ENCODE assay signal across 11 cellular contexts in genomic region chrX:64842492-64842891, GRCh38.
A peak's percentile ranks its signal among the peaks of the same experiment; 100 is the strongest.
DNase-seq lines count a peak whose midpoint lies in the region; ATAC-seq and TF ChIP-seq lines count a peak whose summit lies in the region.
"Had no signal": no experiment of that assay in that cellular context is flagged by ENCODE, and none has a peak within 500 bp of the region (broad histone marks: within the 10 kb centered on the region; RNA-seq: fewer than 3 reads in every experiment).

No MANE protein-coding gene starts in this region.

- peaks cover 42% of the 10 kb centered on the region for H3K4me1 Mint-ChIP-seq in activated naive CD4-positive, alpha-beta T cell treated with anti-CD3 and anti-CD28 coated beads, Interleukin-2, amount 10 ng/mL, durations not matched to agents 7 days and 5 days
- H3K4me1 Mint-ChIP-seq: natural killer cell had no signal

- peak overlapping the region; percentile 26; the same call in 1 of the 2 replicates for H3K4me2 ChIP-seq in DND-41 (ENCODE audit: insufficient read depth, low read length)

- H4K20me1 ChIP-seq in DND-41 (ENCODE audit: insufficient read depth, low read length), result no peaks in the 10 kb centered on the region

- H3K9me3 ChIP-seq in DND-41 (ENCODE audit: insufficient read depth, low read length, severe bottlenecking) (peaks cover 63% of the 10 kb centered on the region), body of pancreas (no peaks in the 10 kb centered on the region)

- peak; percentile 90 for ATAC-seq in DND-41 (ENCODE audit: insufficient read depth, low read depth)
- ATAC-seq in GM19372 (IDR thresholded peaks at IDR 0.05; ENCODE audit: low read depth, unreplicated experiment), result peak; percentile 90
- peak; percentile 67 for ATAC-seq in HG03378 (IDR thresholded peaks at IDR 0.05; ENCODE audit: unreplicated experiment)
- ATAC-seq in body of pancreas, result no peak
- ATAC-seq: natural killer cell had no signal

- no peak for TF ChIP-seq POLR2A in body of pancreas (IDR thresholded peaks at IDR 0.05)

- no peaks in the 10 kb centered on the region for H3K27me3 Mint-ChIP-seq in activated naive CD4-positive, alpha-beta T cell treated with anti-CD3 and anti-CD28 coated beads, Interleukin-2, amount 10 ng/mL, durations not matched to agents 7 days and 5 days

- H3K4me1 ChIP-seq in DND-41 (ENCODE audit: insufficient read depth, low read length) (peaks cover 30% of the 10 kb centered on the region), body of pancreas (no peaks in the 10 kb centered on the region)

- no peak overlapping the region for H3K4me3 Mint-ChIP-seq in activated naive CD4-positive, alpha-beta T cell treated with anti-CD3 and anti-CD28 coated beads, Interleukin-2, amount 10 ng/mL, durations not matched to agents 7 days and 5 days
- H3K4me3 Mint-ChIP-seq: natural killer cell had no signal

- H3K36me3 Mint-ChIP-seq in activated naive CD4-positive, alpha-beta T cell treated with anti-CD3 and anti-CD28 coated beads, Interleukin-2, amount 10 ng/mL, durations not matched to agents 7 days and 5 days, result peaks cover 11% of the 10 kb centered on the region
- H3K36me3 Mint-ChIP-seq: natural killer cell had no signal

- H2AFZ ChIP-seq in DND-41 (ENCODE audit: low read depth, low read length), result no peak overlapping the region

- peak overlapping the region; percentile 100 for H3K27ac Mint-ChIP-seq in activated naive CD4-positive, alpha-beta T cell treated with anti-CD3 and anti-CD28 coated beads, Interleukin-2, amount 10 ng/mL, durations not matched to agents 7 days and 5 days
- H3K27ac Mint-ChIP-seq: natural killer cell had no signal

- H3K9ac ChIP-seq in DND-41 (ENCODE audit: low read depth, low read length), result peak overlapping the region; percentile 42

- H3K9me3 Mint-ChIP-seq in activated naive CD4-positive, alpha-beta T cell treated with anti-CD3 and anti-CD28 coated beads, Interleukin-2, amount 10 ng/mL, durations not matched to agents 7 days and 5 days, result peaks cover 48% of the 10 kb centered on the region

- H3K27me3 ChIP-seq in DND-41 (ENCODE audit: insufficient read depth, low read length, poor library complexity), result no peaks in the 10 kb centered on the region
- H3K27me3 ChIP-seq in body of pancreas, result no peaks in the 10 kb centered on the region

- H3K79me2 ChIP-seq in DND-41 (ENCODE audit: insufficient read depth, low read length), result no peaks in the 10 kb centered on the region

- 53 to 74% methylated on average over 4 of the region's 4 CpGs for WGBS in body of pancreas, 2 donors

- CTCF ChIA-PET in activated naive CD4-positive, alpha-beta T cell treated with anti-CD3 and anti-CD28 coated beads, Interleukin-2, amount 10 ng/mL, durations not matched to agents 7 days and 5 days (lab: Charles Lee), result no interaction called here

- intact Hi-C loops in body of pancreas (cut with DNase I), result no loop called here

- peak overlapping the region; percentile 94 for H3K27ac ChIP-seq in DND-41 (ENCODE audit: low read length)
- no peak overlapping the region for H3K27ac ChIP-seq in body of pancreas
- H3K27ac ChIP-seq: VCaP had no signal

- peak; percentile 34 for TF ChIP-seq CTCF in DND-41 (IDR thresholded peaks at IDR 0.05; ENCODE audit: borderline replicate concordance, extremely low read depth, low read length, poor library complexity, severe bottlenecking)
- no peak for TF ChIP-seq CTCF in body of pancreas (IDR thresholded peaks at IDR 0.05)

- peaks cover 32% of the 10 kb centered on the region for H3K36me3 ChIP-seq in DND-41 (ENCODE audit: insufficient read depth, low read length)
- H3K36me3 ChIP-seq in body of pancreas (replicated peaks in 1 of 2; ENCODE audit: insufficient read depth in 1 of 2, low read depth in 2 of 2), result no peaks in the 10 kb centered on the region

- H3K4me3 ChIP-seq in DND-41 (ENCODE audit: low read depth in 1 of 2, low read length in 2 of 2) (peak overlapping the region in 1 of 2 experiments; percentile 41; a peak in 1 of 4 replicates), body of pancreas (no peak overlapping the region)
- H3K4me3 ChIP-seq: skin epidermis had no signal

- DNase-seq in DND-41 (peak; percentile 73), DMS53 treated with DMSO at 0.1 percent for 48 hours (lab: John Stamatoyannopoulos, UW; ENCODE audit: unreplicated experiment) (no peak), cortex of kidney (lab: John Stamatoyannopoulos, UW) (no peak), body of pancreas (no peak), NCI-H2081 (lab: John Stamatoyannopoulos, UW) (no peak)
- DNase-seq in activated naive CD4-positive, alpha-beta T cell treated with anti-CD3 and anti-CD28 coated beads, Interleukin-2, amount 10 ng/mL, durations not matched to agents 7 days and 5 days, result peak; percentile 56
- DNase-seq: natural killer cell had no signal

Comparison
In these comparisons a context has a peak if more than half of its experiments do, and no peak if none do; other contexts are left out.
1. DNase-seq: peak in DND-41 (single experiment) and activated naive CD4-positive, alpha-beta T cell treated with anti-CD3 and anti-CD28 coated beads, Interleukin-2, amount 10 ng/mL, durations not matched to agents 7 days and 5 days (single experiment); none in DMS53 treated with DMSO at 0.1 percent for 48 hours (single experiment), cortex of kidney (single experiment), body of pancreas (0 of 4) and NCI-H2081 (0 of 2).